ENCODE assay signal across 10 cellular contexts in the genomic region with DNA sequence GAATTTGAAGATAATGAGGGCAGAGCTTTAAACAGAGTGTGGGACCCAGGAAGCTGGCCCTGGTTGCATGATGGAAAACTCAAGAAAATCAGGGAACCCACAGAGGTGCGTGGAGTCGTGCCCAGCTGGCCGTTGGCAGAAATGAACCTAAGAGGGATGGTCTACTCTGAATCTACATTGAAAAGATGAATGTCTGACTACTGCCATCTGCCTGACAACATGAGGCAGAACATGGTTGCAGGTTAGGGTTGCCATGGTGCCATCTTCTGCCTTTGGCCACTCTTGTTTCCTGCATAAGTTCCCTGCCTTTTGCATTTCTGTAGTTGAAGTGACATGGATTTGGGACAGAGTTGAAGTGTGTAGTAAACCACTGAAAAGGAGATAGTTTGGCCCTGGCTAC.
"Had no signal": no experiment of that assay in that cellular context is flagged by ENCODE, and none has a peak within 500 bp of the region (broad histone marks: within the 10 kb centered on the region; RNA-seq: fewer than 3 reads in every experiment).

No MANE protein-coding gene starts in this region.

- DNase-seq: activated CD4-positive, alpha-beta T cell treated with anti-CD3 and anti-CD28 coated beads for 4 hours; activated CD8-positive, alpha-beta memory T cell treated with anti-CD3 and anti-CD28 coated beads, Interleukin-2, amount 50 U/mL, for 48 hours; activated CD8-positive, alpha-beta T cell treated with anti-CD3 and anti-CD28 coated beads, Interleukin-2, amount 10 ng/mL, durations not matched to agents 7 days and 5 days; activated naive CD8-positive, alpha-beta T cell treated with anti-CD3 and anti-CD28 coated beads, Interleukin-2, amount 10 ng/mL, durations not matched to agents 7 days and 5 days; esophagus squamous epithelium; foreskin fibroblast; glutamatergic neuron; stimulated activated CD4-positive, alpha-beta T cell treated with anti-CD3 and anti-CD28 coated beads, Interleukin-15, amount 100 ng/mL, for 24 hours; stimulated activated CD4-positive, alpha-beta T cell treated with anti-CD3 and anti-CD28 coated beads, Interleukin-4, amount 100 ng/mL, for 4 hours; stimulated activated naive CD8-positive, alpha-beta T cell treated with anti-CD3 and anti-CD28 coated beads, Interleukin-15, amount 100 ng/mL, for 72 hours had no signal
